ENCODE assay signal across 28 cellular contexts in the genomic region with DNA sequence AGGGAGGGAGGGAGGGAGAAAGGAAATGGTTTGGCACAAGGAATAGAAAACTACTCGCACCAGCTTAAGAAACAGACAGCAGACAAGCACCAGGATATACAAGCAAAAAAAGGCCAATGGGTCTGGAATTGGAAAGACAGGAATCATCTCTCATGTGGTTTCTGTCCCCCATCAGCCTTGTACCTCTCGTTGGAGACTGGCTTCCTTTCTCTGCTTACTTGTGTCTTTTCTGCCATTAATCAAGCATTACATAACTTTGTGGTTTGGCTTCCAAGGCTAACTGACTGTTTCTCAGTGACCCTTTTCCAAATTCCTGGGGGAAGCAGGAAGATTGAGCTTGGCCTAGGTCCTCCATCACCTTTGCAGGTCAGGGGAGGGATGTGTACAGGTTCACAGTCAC. TPM values are rescaled to one million over a fixed set of nuclear protein-coding genes. Genes with fewer than 3 reads are reported as not detected.
DNase-seq lines count a peak whose midpoint lies in the region; ATAC-seq and TF ChIP-seq lines count a peak whose summit lies in the region.
"Had no signal": no experiment of that assay in that cellular context is flagged by ENCODE, and none has a peak within 500 bp of the region (broad histone marks: within the 10 kb centered on the region; RNA-seq: fewer than 3 reads in every experiment).

No MANE protein-coding gene starts in this region.

- intact Hi-C loops in MCF 10A (cut with micrococcal nuclease): no loop called here
- intact Hi-C loops in breast epithelium (cut with DNase I; ENCODE audit: low total_unique reads): no loop called here

- CTCF ChIA-PET in MCF 10A (lab: Yijun Ruan, JAX): interaction anchor here (0.5 to 1.0 kb wide), 6 partner anchors 32 to 1448 kb away, joined by 3 read pairs; no protein-coding TSS in a partner anchor
- CTCF ChIA-PET in activated CD8-positive, alpha-beta T cell treated with anti-CD3 and anti-CD28 coated beads, Interleukin-2, amount 10 ng/mL, durations not matched to agents 7 days and 5 days (lab: Charles Lee): no interaction called here

- H3K9me2 ChIP-seq in OCI-LY1 (ENCODE audit: low read depth, low read length): no peaks in the 10 kb centered on the region

- H3F3A ChIP-seq in OCI-LY1 (ENCODE audit: insufficient read depth, low read length): no peaks in the 10 kb centered on the region; the same call in 1 of the 2 replicates

- H2AFZ ChIP-seq in OCI-LY1 (ENCODE audit: low read length): no peak overlapping the region
- peak overlapping the region; percentile 54 for H2AFZ ChIP-seq in fibroblast of lung (ENCODE audit: low read length)

- no peak overlapping the region for H3K4me3 Mint-ChIP-seq in MCF 10A (ENCODE audit: unreplicated experiment)
- no peak overlapping the region for H3K4me3 Mint-ChIP-seq in activated CD8-positive, alpha-beta T cell treated with anti-CD3 and anti-CD28 coated beads, Interleukin-2, amount 10 ng/mL, durations not matched to agents 7 days and 5 days
- H3K4me3 Mint-ChIP-seq: activated naive CD8-positive, alpha-beta T cell treated with anti-CD3 and anti-CD28 coated beads, Interleukin-2, amount 10 ng/mL, durations not matched to agents 7 days and 5 days; brain; naive thymus-derived CD4-positive, alpha-beta T cell had no signal

- H3K4me3 ChIP-seq in breast epithelium (no peak overlapping the region), OCI-LY1 (ENCODE audit: low read depth, low read length, poor library complexity, severe bottlenecking) (no peak overlapping the region), fibroblast of lung (replicated peaks in 1 of 4; ENCODE audit: control extremely low read depth in 1 of 4, insufficient read depth in 1 of 4, low read depth in 3 of 4, low read length in 4 of 4) (no peak overlapping the region), SJCRH30 (no peak overlapping the region)
- H3K4me3 ChIP-seq: A549, thyroid gland had no signal

- peaks cover 6% of the 10 kb centered on the region for H3K4me1 Mint-ChIP-seq in MCF 10A (ENCODE audit: insufficient read depth, unreplicated experiment)
- H3K4me1 Mint-ChIP-seq in activated CD8-positive, alpha-beta T cell treated with anti-CD3 and anti-CD28 coated beads, Interleukin-2, amount 10 ng/mL, durations not matched to agents 7 days and 5 days (ENCODE audit: low read depth): no peaks in the 10 kb centered on the region
- H3K4me1 Mint-ChIP-seq: activated naive CD8-positive, alpha-beta T cell treated with anti-CD3 and anti-CD28 coated beads, Interleukin-2, amount 10 ng/mL, durations not matched to agents 7 days and 5 days; brain; naive thymus-derived CD4-positive, alpha-beta T cell had no signal

- H3K9ac ChIP-seq in OCI-LY1 (ENCODE audit: low read length): no peak overlapping the region
- H3K9ac ChIP-seq in fibroblast of lung (ENCODE audit: insufficient read depth, low read length): no peak overlapping the region

- no peaks in the 10 kb centered on the region for H3K27me3 Mint-ChIP-seq in MCF 10A (ENCODE audit: insufficient read depth, unreplicated experiment)
- peaks cover 20% of the 10 kb centered on the region for H3K27me3 Mint-ChIP-seq in activated CD8-positive, alpha-beta T cell treated with anti-CD3 and anti-CD28 coated beads, Interleukin-2, amount 10 ng/mL, durations not matched to agents 7 days and 5 days (ENCODE audit: low read depth)

- H3K4me2 ChIP-seq in OCI-LY1 (ENCODE audit: low read length): no peak overlapping the region
- no peak overlapping the region for H3K4me2 ChIP-seq in fibroblast of lung (ENCODE audit: extremely low read depth, insufficient read depth, low read length)
- H3K4me2 ChIP-seq: A549 had no signal

- no peak for ATAC-seq in activated naive CD4-positive, alpha-beta T cell treated with anti-CD3 and anti-CD28 coated beads, Interleukin-2, amount 50 U/mL, for 72 hours
- no peak for ATAC-seq in GM21528 (IDR thresholded peaks at IDR 0.05; ENCODE audit: low FRiP score, unreplicated experiment)
- no peak for ATAC-seq in activated CD8-positive, alpha-beta T cell treated with anti-CD3 and anti-CD28 coated beads, Interleukin-2, amount 10 ng/mL, durations not matched to agents 7 days and 5 days
- ATAC-seq: A549; HCT116; left colon; naive thymus-derived CD4-positive, alpha-beta T cell; stimulated activated naive CD8-positive, alpha-beta T cell treated with anti-CD3 and anti-CD28 coated beads, Interleukin-15, Interleukin-2, amounts not matched to agents 100 U/mL and 50 U/mL, for 24 hours had no signal

- no peak for TF ChIP-seq POLR2A in breast epithelium (IDR thresholded peaks at IDR 0.05)

- H3K4me1 ChIP-seq in breast epithelium (no peaks in the 10 kb centered on the region), OCI-LY1 (ENCODE audit: insufficient read depth, low read length, severe bottlenecking) (peaks cover 43% of the 10 kb centered on the region), fibroblast of lung (ENCODE audit: control insufficient read depth, extremely low read depth, insufficient read depth, low read length) (no peaks in the 10 kb centered on the region), SJCRH30 (peaks cover 6% of the 10 kb centered on the region; the same call in 1 of the 2 replicates)
- H3K4me1 ChIP-seq: A549, thyroid gland had no signal

- H3K27ac Mint-ChIP-seq in MCF 10A (ENCODE audit: low read depth, unreplicated experiment): no peak overlapping the region
- no peak overlapping the region for H3K27ac Mint-ChIP-seq in activated naive CD4-positive, alpha-beta T cell treated with anti-CD3 and anti-CD28 coated beads, Interleukin-2, amount 50 U/mL, for 72 hours
- H3K27ac Mint-ChIP-seq in activated CD8-positive, alpha-beta T cell treated with anti-CD3 and anti-CD28 coated beads, Interleukin-2, amount 10 ng/mL, durations not matched to agents 7 days and 5 days: no peak overlapping the region
- H3K27ac Mint-ChIP-seq: activated naive CD8-positive, alpha-beta T cell treated with anti-CD3 and anti-CD28 coated beads, Interleukin-2, amount 10 ng/mL, durations not matched to agents 7 days and 5 days; activated T-helper 2 cell treated with anti-CD3 and anti-CD28 coated beads, Interferon-gamma antibody, Interleukin-2, Interleukin-4, amounts not matched to agents 10 μg/mL and 5 μg/mL and 100 μg/mL, durations not matched to agents 14 hours and 24 hours and 36 hours; brain; naive thymus-derived CD4-positive, alpha-beta T cell had no signal

- H3K9me3 ChIP-seq in breast epithelium: no peaks in the 10 kb centered on the region
- no peaks in the 10 kb centered on the region for H3K9me3 ChIP-seq in OCI-LY1 (ENCODE audit: low read length)
- no peaks in the 10 kb centered on the region for H3K9me3 ChIP-seq in fibroblast of lung (ENCODE audit: control insufficient read depth, insufficient read depth, low read depth, low read length)
- H3K9me3 ChIP-seq in SJCRH30 (replicated peaks): no peaks in the 10 kb centered on the region
- H3K9me3 ChIP-seq: A549, thyroid gland had no signal

- H3K27me3 ChIP-seq in breast epithelium (no peaks in the 10 kb centered on the region), OCI-LY1 (ENCODE audit: insufficient read depth, low read length) (no peaks in the 10 kb centered on the region), fibroblast of lung (ENCODE audit: control insufficient read depth, insufficient read depth, low read length) (no peaks in the 10 kb centered on the region), SJCRH30 (no peaks in the 10 kb centered on the region)
- H3K27me3 ChIP-seq: thyroid gland had no signal

- no peaks in the 10 kb centered on the region for H3K9me3 Mint-ChIP-seq in MCF 10A (ENCODE audit: unreplicated experiment)
- H3K9me3 Mint-ChIP-seq in activated naive CD4-positive, alpha-beta T cell treated with anti-CD3 and anti-CD28 coated beads, Interleukin-2, amount 50 U/mL, for 72 hours: no peaks in the 10 kb centered on the region
- H3K9me3 Mint-ChIP-seq in activated CD8-positive, alpha-beta T cell treated with anti-CD3 and anti-CD28 coated beads, Interleukin-2, amount 10 ng/mL, durations not matched to agents 7 days and 5 days (ENCODE audit: insufficient read depth): no peaks in the 10 kb centered on the region
- H3K9me3 Mint-ChIP-seq: activated naive CD8-positive, alpha-beta T cell treated with anti-CD3 and anti-CD28 coated beads, Interleukin-2, amount 10 ng/mL, durations not matched to agents 7 days and 5 days; activated T-helper 2 cell treated with anti-CD3 and anti-CD28 coated beads, Interferon-gamma antibody, Interleukin-2, Interleukin-4, amounts not matched to agents 10 μg/mL and 5 μg/mL and 100 μg/mL, durations not matched to agents 14 hours and 24 hours and 36 hours; brain had no signal

- no TSS peak for BruUV-seq in MCF 10A (replicated peaks; lab: Mats Ljungman, UMichigan)

- POLR2A ChIA-PET in MCF 10A (lab: Yijun Ruan, JAX): interaction anchor here (0.6 to 1.4 kb wide), 3 partner anchors 12 to 1169 kb away, joined by 3 to 7 read pairs (median 4); partner anchors contain the start of genes RALGPS2 and TOR1AIP1
- POLR2A ChIA-PET in activated CD8-positive, alpha-beta T cell treated with anti-CD3 and anti-CD28 coated beads, Interleukin-2, amount 10 ng/mL, durations not matched to agents 7 days and 5 days (lab: Charles Lee): no interaction called here

- H4K20me1 ChIP-seq in OCI-LY1 (ENCODE audit: insufficient read depth, low read length) (no peaks in the 10 kb centered on the region), fibroblast of lung (ENCODE audit: control insufficient read depth, extremely low read depth, insufficient read depth, low read length) (no peaks in the 10 kb centered on the region)

- no peak for TF ChIP-seq CTCF in MCF 10A (IDR thresholded peaks at IDR 0.05; ENCODE audit: unreplicated experiment)
- no peak for TF ChIP-seq CTCF in breast epithelium (IDR thresholded peaks at IDR 0.05)
- TF ChIP-seq CTCF in OCI-LY1 (IDR thresholded peaks at IDR 0.05; ENCODE audit: low read length): no peak
- TF ChIP-seq CTCF in fibroblast of lung (conservative IDR thresholded peaks at IDR 0.05 in 1 of 2, IDR thresholded peaks at IDR 0.05 in 1 of 2; ENCODE audit: low read depth in 1 of 2, low read length in 2 of 2): no peak

- DNase-seq in MCF 10A (ENCODE audit: unreplicated experiment): peak; percentile 32
- no peak for DNase-seq in breast epithelium (ENCODE audit: low spot score in 2 of 2)
- DNase-seq in fibroblast of lung (ENCODE audit: low read depth in 2 of 2): peak in 1 of 2 donors; percentile 80
- DNase-seq in SJCRH30: no peak
- no peak for DNase-seq in activated naive CD4-positive, alpha-beta T cell treated with anti-CD3 and anti-CD28 coated beads, Interleukin-2, amount 50 U/mL, for 72 hours (ENCODE audit: low spot score in 2 of 2)
- no peak for DNase-seq in activated CD8-positive, alpha-beta T cell treated with anti-CD3 and anti-CD28 coated beads, Interleukin-2, amount 10 ng/mL, durations not matched to agents 7 days and 5 days
- DNase-seq: activated CD4-positive, alpha-beta T cell treated with anti-CD3 and anti-CD28 coated beads, Interleukin-2, amount 50 U/mL, for 1 hour; activated CD8-positive, alpha-beta memory T cell treated with anti-CD3 and anti-CD28 coated beads, Interleukin-2, amount 50 U/mL, for 4 hours; activated naive CD8-positive, alpha-beta T cell treated with anti-CD3 and anti-CD28 coated beads, Interleukin-2, amount 10 ng/mL, durations not matched to agents 7 days and 5 days; C1 segment of cervical spinal cord; Calu3; effector memory CD4-positive, alpha-beta T cell; left colon; naive thymus-derived CD4-positive, alpha-beta T cell; NCI-H1092 treated with DMSO at 0.1 percent for 48 hours; NCI-H2029 treated with DMSO at 0.1 percent for 48 hours; NCI-H345; retina; stimulated activated CD4-positive, alpha-beta T cell treated with anti-CD3 and anti-CD28 coated beads, Interleukin-4, amount 100 ng/mL, for 24 hours; stimulated activated naive CD8-positive, alpha-beta T cell treated with anti-CD3 and anti-CD28 coated beads, Interleukin-15, Interleukin-2, amounts not matched to agents 100 U/mL and 50 U/mL, for 24 hours; thyroid gland; WERI-Rb-1 had no signal

- H3K27ac ChIP-seq in breast epithelium: no peak overlapping the region
- peak overlapping the region; percentile 13 for H3K27ac ChIP-seq in OCI-LY1 (ENCODE audit: low read depth, low read length, poor library complexity, severe bottlenecking)
- H3K27ac ChIP-seq in fibroblast of lung (ENCODE audit: insufficient read depth, low read length): no peak overlapping the region
- no peak overlapping the region for H3K27ac ChIP-seq in SJCRH30
- H3K27ac ChIP-seq: A549, thyroid gland, WERI-Rb-1 had no signal

- H3K36me3 ChIP-seq in breast epithelium (no peaks in the 10 kb centered on the region), OCI-LY1 (ENCODE audit: insufficient read depth, low read length) (no peaks in the 10 kb centered on the region), fibroblast of lung (ENCODE audit: control insufficient read depth, insufficient read depth, low read length) (no peaks in the 10 kb centered on the region), SJCRH30 (no peaks in the 10 kb centered on the region)
- H3K36me3 ChIP-seq: thyroid gland, WERI-Rb-1 had no signal

- H3K79me2 ChIP-seq in OCI-LY1 (ENCODE audit: insufficient read depth, low read length) (no peaks in the 10 kb centered on the region), fibroblast of lung (ENCODE audit: control insufficient read depth, insufficient read depth, low read length) (no peaks in the 10 kb centered on the region)

- no peaks in the 10 kb centered on the region for H3K36me3 Mint-ChIP-seq in MCF 10A (ENCODE audit: insufficient read depth, unreplicated experiment)
- H3K36me3 Mint-ChIP-seq in activated naive CD4-positive, alpha-beta T cell treated with anti-CD3 and anti-CD28 coated beads, Interleukin-2, amount 50 U/mL, for 72 hours: no peaks in the 10 kb centered on the region
- H3K36me3 Mint-ChIP-seq in activated CD8-positive, alpha-beta T cell treated with anti-CD3 and anti-CD28 coated beads, Interleukin-2, amount 10 ng/mL, durations not matched to agents 7 days and 5 days (ENCODE audit: low read depth): no peaks in the 10 kb centered on the region
- H3K36me3 Mint-ChIP-seq: activated naive CD8-positive, alpha-beta T cell treated with anti-CD3 and anti-CD28 coated beads, Interleukin-2, amount 10 ng/mL, durations not matched to agents 7 days and 5 days; brain; naive thymus-derived CD4-positive, alpha-beta T cell had no signal

RNA-seq across cellular contexts. Expression of gene RALGPS2, which starts 11.8 kb away (rescaled TPM):
- total RNA-seq in MCF 10A (2022) (13.3 and 16.0 TPM in 2 replicates), breast epithelium (10 to 100 TPM in 2 of 3 donors, 1 to 10 TPM in 1; 4.8 to 45.2 (median 43.3) TPM), fibroblast of lung (59.6 and 69.7 TPM in 2 replicates)
- polyA plus RNA-seq in fibroblast of lung: 26.1 and 53.8 TPM in 2 replicates
- 20.3 and 38.7 TPM in 2 replicates for polyA plus RNA-seq in fibroblast of lung (2012)
- polyA minus RNA-seq in fibroblast of lung (ENCODE audit: low replicate concordance): 20.2 and 23.6 TPM in 2 replicates
- total RNA-seq in SJCRH30 (2014; rRNA removed; shearing (Covaris generic)): 34.9 and 41.5 TPM in 2 replicates
- total RNA-seq in activated naive CD4-positive, alpha-beta T cell treated with anti-CD3 and anti-CD28 coated beads, Interleukin-2, amount 50 U/mL, for 72 hours: 1 to 10 TPM; 2.8 to 3.4 TPM
- 1 to 10 TPM; 4.0 to 5.1 TPM for total RNA-seq in activated CD8-positive, alpha-beta T cell treated with anti-CD3 and anti-CD28 coated beads, Interleukin-2, amount 10 ng/mL, durations not matched to agents 7 days and 5 days
